Comparison of ENCODE assay signal across 14 cellular contexts in the genomic region with DNA sequence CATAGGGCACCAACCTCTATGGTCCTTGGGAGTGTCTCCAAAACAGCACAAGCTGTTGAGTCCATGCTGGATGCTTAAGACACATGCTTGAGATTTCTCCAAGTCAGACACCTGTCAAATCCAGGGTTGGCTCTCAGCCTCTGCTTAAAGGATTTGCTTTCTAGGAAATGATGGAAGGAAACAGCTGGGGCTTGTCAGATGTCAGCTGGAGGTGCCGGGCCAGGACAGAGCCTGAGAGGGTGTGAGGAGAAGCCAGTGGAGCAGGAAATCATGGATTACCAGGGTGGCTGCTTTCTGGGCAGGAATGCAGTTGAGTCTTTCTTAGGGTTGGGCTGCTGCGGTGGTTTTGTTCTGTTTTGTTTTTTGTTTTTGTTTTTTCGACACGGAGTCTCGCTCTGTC.
"Had no signal": no experiment of that assay in that cellular context is flagged by ENCODE, and none has a peak within 500 bp of the region (broad histone marks: within the 10 kb centered on the region; RNA-seq: fewer than 3 reads in every experiment).

No MANE protein-coding gene starts in this region.

- H3K27me3 ChIP-seq: body of pancreas, tibial nerve had no signal

- H3K4me3 ChIP-seq: body of pancreas, coronary artery, lung, prostate gland, skin epidermis, tibial nerve had no signal

- ATAC-seq: natural killer cell treated with Interleukin-12 subunit alpha and Interleukin-12 subunit beta and Interleukin-15 and Interleukin-18, amount 100 ng/mL, for 72 hours; stimulated activated naive B cell treated with anti-CD40 and anti-IgM and Interleukin-4, amounts not matched to agents 10 μg/mL and 1 μg/mL and 100 μg/mL, for 72 hours had no signal

- H3K4me1 ChIP-seq: prostate gland had no signal

- H3K36me3 ChIP-seq: prostate gland, tibial nerve had no signal

- DNase-seq: activated CD4-positive, alpha-beta T cell treated with anti-CD3 and anti-CD28 coated beads, Interleukin-2, amount 50 U/mL, for 1 hour; activated naive CD4-positive, alpha-beta T cell treated with anti-CD3 and anti-CD28 coated beads, Interleukin-2, amount 50 U/mL, for 16 hours; amniotic stem cell; body of pancreas; central memory CD4-positive, alpha-beta T cell; effector CD4-positive, alpha-beta T cell; hippocampal formation; stimulated activated naive B cell treated with anti-CD40 and anti-IgM and Interleukin-4, amounts not matched to agents 10 μg/mL and 1 μg/mL and 100 μg/mL, for 72 hours had no signal

- H3K27ac ChIP-seq: coronary artery, prostate gland, skin epidermis, tibial nerve had no signal

- H3K9me3 ChIP-seq: body of pancreas, prostate gland, tibial nerve had no signal
